12 cellular contexts compared by ENCODE assay signal in the genomic region with DNA sequence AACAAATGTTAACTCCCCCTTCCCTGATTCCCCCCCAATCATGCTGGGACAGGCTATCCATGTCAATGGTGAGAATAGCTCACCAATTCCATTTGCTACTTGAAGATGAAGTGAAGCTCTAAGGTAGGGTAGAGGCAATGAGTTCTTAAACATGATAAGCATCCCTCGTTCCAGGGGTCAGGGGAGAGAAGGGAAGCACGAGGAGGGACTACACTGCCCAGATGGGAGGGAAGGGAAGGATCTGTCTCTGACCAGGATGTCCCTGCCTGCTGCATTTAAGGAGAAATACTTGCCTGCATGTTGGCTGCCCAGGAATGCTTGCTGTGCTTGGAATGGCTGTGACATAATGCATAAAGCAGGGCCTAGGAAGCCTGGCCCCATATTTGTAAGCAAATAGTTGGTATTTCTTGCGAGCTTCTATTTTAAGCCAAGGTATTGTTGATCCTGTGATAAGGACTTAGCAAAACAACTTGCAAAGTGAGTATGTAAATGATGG.
DNase-seq lines count a peak whose midpoint lies in the region; ATAC-seq and TF ChIP-seq lines count a peak whose summit lies in the region.
"Had no signal": no experiment of that assay in that cellular context is flagged by ENCODE, and none has a peak within 500 bp of the region (broad histone marks: within the 10 kb centered on the region; RNA-seq: fewer than 3 reads in every experiment).

No MANE protein-coding gene starts in this region.

- TF ChIP-seq CTCF in HFFc6 (IDR thresholded peaks at IDR 0.05) (no peak), astrocyte of the spinal cord (IDR thresholded peaks at IDR 0.05; ENCODE audit: low read depth, low read length) (no peak)

- peaks cover 35% of the 10 kb centered on the region for H3K36me3 ChIP-seq in mesodermal cell (ENCODE audit: control insufficient read depth, insufficient read depth, low read length)

- peaks cover 43% of the 10 kb centered on the region for H3K4me1 ChIP-seq in mesodermal cell (ENCODE audit: control insufficient read depth, insufficient read depth, low read length, poor library complexity, severe bottlenecking)
- H3K4me1 ChIP-seq: Peyer's patch had no signal

- H3K4me1 Mint-ChIP-seq in HFFc6 (ENCODE audit: low read depth), result peaks cover 27% of the 10 kb centered on the region

- H3K4me3 Mint-ChIP-seq in HFFc6, result no peak overlapping the region

- peaks cover 20% of the 10 kb centered on the region; the same call in 1 of the 2 replicates for H3K36me3 Mint-ChIP-seq in HFFc6 (ENCODE audit: low read depth)

- H3K9me3 ChIP-seq in mesodermal cell (ENCODE audit: control insufficient read depth, low read length), result no peaks in the 10 kb centered on the region
- H3K9me3 ChIP-seq: heart right ventricle, Peyer's patch had no signal

- H3K9me3 Mint-ChIP-seq in HFFc6, result no peaks in the 10 kb centered on the region

- DNase-seq in AG08395 (ENCODE audit: low spot score) (peak; percentile 60), HFFc6 (peak; percentile 62), astrocyte of the spinal cord (ENCODE audit: low read depth, low spot score) (peak; percentile 55), NCI-H2029 (lab: John Stamatoyannopoulos, UW) (no peak), SW480 (ENCODE audit: low spot score) (no peak)
- DNase-seq: activated naive CD4-positive, alpha-beta T cell; heart right ventricle; NCI-H2081 treated with DMSO at 0.1 percent for 48 hours; Peyer's patch had no signal

- H3K27ac Mint-ChIP-seq in HFFc6, result peak overlapping the region; percentile 54

- ATAC-seq in GM19023 (IDR thresholded peaks at IDR 0.05; ENCODE audit: unreplicated experiment) (no peak), GM18502 (IDR thresholded peaks at IDR 0.05; ENCODE audit: poor library complexity, unreplicated experiment) (no peak)

- peak overlapping the region; percentile 55 for H3K27ac ChIP-seq in mesodermal cell (ENCODE audit: low read depth, low read length, severe bottlenecking)
- H3K27ac ChIP-seq: heart right ventricle had no signal

- H3K27me3 Mint-ChIP-seq in HFFc6 (ENCODE audit: insufficient read depth), result peaks cover 2% of the 10 kb centered on the region

- H3K4me3 ChIP-seq in astrocyte of the spinal cord (ENCODE audit: low read depth, low read length), result no peak overlapping the region
- H3K4me3 ChIP-seq in mesodermal cell (ENCODE audit: extremely low read depth, insufficient read depth, low read length, poor library complexity, severe bottlenecking), result no peak overlapping the region
- H3K4me3 ChIP-seq: heart right ventricle, Peyer's patch had no signal

- WGBS in mesodermal cell (ENCODE audit: insufficient coverage in 2 of 2), 2 experiments, result 36 to 42% methylated on average over 2 to 3 of the region's 3 CpGs

- in situ Hi-C loops in astrocyte of the spinal cord (cut with HindIII; ENCODE audit: low sequenced_read_pairs), result no loop called here

Comparison
In these comparisons a context has a peak if more than half of its experiments do, and no peak if none do; other contexts are left out.
1. DNase-seq: peak in AG08395 (single experiment), HFFc6 (single experiment) and astrocyte of the spinal cord (single experiment); none in NCI-H2029 (single experiment) and SW480 (single experiment).